Comparison of ENCODE assay signal across 20 cellular contexts in the genomic region with DNA sequence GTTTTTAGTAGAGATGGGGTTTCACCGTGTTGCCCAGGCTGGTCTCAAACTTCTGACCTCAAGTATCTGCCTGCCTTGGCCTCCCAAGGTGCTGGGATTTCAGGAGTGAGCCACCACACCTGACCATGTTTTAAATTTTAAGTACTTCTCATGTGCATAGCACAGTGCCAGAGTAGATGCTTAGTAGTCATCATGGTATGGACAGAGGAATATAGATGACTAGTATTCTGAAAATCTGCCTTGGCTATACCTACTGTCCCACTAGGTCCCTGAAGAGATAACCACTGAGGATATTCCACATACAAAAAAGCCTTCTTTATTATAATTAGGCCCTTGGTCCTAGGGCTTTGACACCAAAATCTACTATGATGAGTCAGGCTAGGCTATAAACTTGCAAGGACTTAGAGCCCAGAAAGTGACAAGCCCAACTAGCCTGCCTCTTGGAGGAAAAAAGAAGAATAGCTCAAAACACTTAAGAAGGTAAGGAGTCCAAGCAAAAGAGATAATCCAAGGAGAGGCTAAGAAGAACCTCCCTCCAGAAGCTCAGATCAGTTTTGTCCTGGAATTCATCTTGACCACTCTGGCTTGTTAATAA. TPM values are rescaled to one million over a fixed set of nuclear protein-coding genes. Genes with fewer than 3 reads are reported as not detected.
A peak's percentile ranks its signal among the peaks of the same experiment; 100 is the strongest.
DNase-seq lines count a peak whose midpoint lies in the region; ATAC-seq and TF ChIP-seq lines count a peak whose summit lies in the region.
"Had no signal": no experiment of that assay in that cellular context is flagged by ENCODE, and none has a peak within 500 bp of the region (broad histone marks: within the 10 kb centered on the region; RNA-seq: fewer than 3 reads in every experiment).

No MANE protein-coding gene starts in this region.

- peak overlapping the region; percentile 78 for H3K27ac Mint-ChIP-seq in activated T-cell treated with anti-CD3 and anti-CD28 coated beads, Interleukin-2, amount 50 U/mL, for 24 hours
- no peak overlapping the region for H3K27ac Mint-ChIP-seq in HFFc6
- H3K27ac Mint-ChIP-seq in activated naive CD4-positive, alpha-beta T cell treated with anti-CD3 and anti-CD28 coated beads, Interleukin-2, amount 50 U/mL, for 72 hours, result peak overlapping the region; percentile 37 to 60
- H3K27ac Mint-ChIP-seq in progenitor cell of endocrine pancreas, result peak overlapping the region; percentile 42

- peaks cover 60% of the 10 kb centered on the region for H3K4me1 Mint-ChIP-seq in activated T-cell treated with anti-CD3 and anti-CD28 coated beads, Interleukin-2, amount 50 U/mL, for 24 hours (ENCODE audit: low read depth)
- H3K4me1 Mint-ChIP-seq in HFFc6 (ENCODE audit: low read depth), result peaks cover 41% of the 10 kb centered on the region
- H3K4me1 Mint-ChIP-seq in progenitor cell of endocrine pancreas (ENCODE audit: low read depth), result no peaks in the 10 kb centered on the region
- H3K4me1 Mint-ChIP-seq: endodermal cell had no signal

- TF ChIP-seq CTCF in HFFc6 (IDR thresholded peaks at IDR 0.05) (no peak), progenitor cell of endocrine pancreas (IDR thresholded peaks at IDR 0.05; ENCODE audit: unreplicated experiment) (no peak), esophagus muscularis mucosa (IDR thresholded peaks at IDR 0.05) (no peak)

- H3K4me1 ChIP-seq in esophagus muscularis mucosa, result peaks cover 0 to 31% (median 14%) of the 10 kb centered on the region in 4 donors
- H3K4me1 ChIP-seq: upper lobe of right lung had no signal

- H3K4me3 Mint-ChIP-seq in activated T-cell treated with anti-CD3 and anti-CD28 coated beads, Interleukin-2, amount 50 U/mL, for 24 hours, result no peak overlapping the region
- H3K4me3 Mint-ChIP-seq in HFFc6 (no peak overlapping the region), progenitor cell of endocrine pancreas (ENCODE audit: low read depth) (no peak overlapping the region)
- H3K4me3 Mint-ChIP-seq: endodermal cell; stimulated activated naive CD8-positive, alpha-beta T cell treated with anti-CD3 and anti-CD28 coated beads, Interleukin-15, Interleukin-2, amounts not matched to agents 100 ng/mL and 50 ng/mL, for 24 hours had no signal

- no peak for TF ChIP-seq EP300 in esophagus muscularis mucosa (IDR thresholded peaks at IDR 0.05)

- intact Hi-C loops in esophagus muscularis mucosa (cut with DNase I), result no loop called here

- no peak overlapping the region for H3K4me3 ChIP-seq in esophagus muscularis mucosa
- H3K4me3 ChIP-seq: upper lobe of right lung had no signal

- H3K9me3 Mint-ChIP-seq in activated T-cell treated with anti-CD3 and anti-CD28 coated beads, Interleukin-2, amount 50 U/mL, for 24 hours, result no peaks in the 10 kb centered on the region
- H3K9me3 Mint-ChIP-seq in HFFc6 (no peaks in the 10 kb centered on the region), progenitor cell of endocrine pancreas (ENCODE audit: low read depth) (peaks cover 3% of the 10 kb centered on the region)
- H3K9me3 Mint-ChIP-seq in activated naive CD4-positive, alpha-beta T cell treated with anti-CD3 and anti-CD28 coated beads, Interleukin-2, amount 50 U/mL, for 72 hours, result no peaks in the 10 kb centered on the region
- H3K9me3 Mint-ChIP-seq: endodermal cell; stimulated activated naive CD8-positive, alpha-beta T cell treated with anti-CD3 and anti-CD28 coated beads, Interleukin-15, Interleukin-2, amounts not matched to agents 100 ng/mL and 50 ng/mL, for 24 hours had no signal

- H3K27ac ChIP-seq in esophagus muscularis mucosa (replicated peaks in 1 of 4), result no peak overlapping the region
- H3K27ac ChIP-seq: C4-2B, upper lobe of right lung had no signal

- H3K27me3 ChIP-seq in esophagus muscularis mucosa, result no peaks in the 10 kb centered on the region
- H3K27me3 ChIP-seq: upper lobe of right lung had no signal

- no peak for TF ChIP-seq POLR2A in esophagus muscularis mucosa (IDR thresholded peaks at IDR 0.05; ENCODE audit: low read depth)

- DNase-seq in activated T-cell treated with anti-CD3 and anti-CD28 coated beads, Interleukin-2, amount 50 U/mL, for 24 hours, result no peak
- no peak for DNase-seq in activated T-cell treated with anti-CD3 and anti-CD28 coated beads, Interleukin-2, amount 50 U/mL, for 48 hours
- DNase-seq in HFFc6, result peak; percentile 27
- DNase-seq in activated naive CD4-positive, alpha-beta T cell treated with anti-CD3 and anti-CD28 coated beads, Interleukin-2, amount 50 U/mL, for 72 hours (ENCODE audit: low spot score in 2 of 2), result no peak
- DNase-seq in progenitor cell of endocrine pancreas (ENCODE audit: low spot score, unreplicated experiment), result no peak
- no peak for DNase-seq in activated CD4-positive, CD25-positive, alpha-beta regulatory T cell (lab: John Stamatoyannopoulos, UW)
- no peak for DNase-seq in esophagus muscularis mucosa (ENCODE audit: extremely low spot score)
- DNase-seq in HT-29 (ENCODE audit: low spot score), result no peak
- DNase-seq: DMS79 treated with DMSO at 0.1 percent for 48 hours, endodermal cell, HCEC 1CT, hippocampal formation, midbrain, NCI-H1694 treated with DMSO at 0.1 percent for 48 hours, NCI-H345, right cardiac atrium, T-helper 1 cell, upper lobe of right lung had no signal

- WGBS in esophagus muscularis mucosa, result 100% methylated on average over 1 of the region's 1 CpG

- peaks cover 0 to 52% (median 18%) of the 10 kb centered on the region in 4 donors for H3K36me3 ChIP-seq in esophagus muscularis mucosa

- H3K27me3 Mint-ChIP-seq in activated T-cell treated with anti-CD3 and anti-CD28 coated beads, Interleukin-2, amount 50 U/mL, for 24 hours, result no peaks in the 10 kb centered on the region
- H3K27me3 Mint-ChIP-seq in HFFc6 (ENCODE audit: insufficient read depth) (no peaks in the 10 kb centered on the region), progenitor cell of endocrine pancreas (no peaks in the 10 kb centered on the region)
- H3K27me3 Mint-ChIP-seq: stimulated activated naive CD8-positive, alpha-beta T cell treated with anti-CD3 and anti-CD28 coated beads, Interleukin-15, Interleukin-2, amounts not matched to agents 100 ng/mL and 50 ng/mL, for 24 hours had no signal

- ATAC-seq in activated naive CD4-positive, alpha-beta T cell treated with anti-CD3 and anti-CD28 coated beads, Interleukin-2, amount 50 U/mL, for 72 hours, result peak; percentile 43 to 59
- ATAC-seq: right cardiac atrium, upper lobe of right lung had no signal

- peaks cover 95% of the 10 kb centered on the region for H3K36me3 Mint-ChIP-seq in activated T-cell treated with anti-CD3 and anti-CD28 coated beads, Interleukin-2, amount 50 U/mL, for 24 hours (ENCODE audit: low read depth)
- H3K36me3 Mint-ChIP-seq in HFFc6 (ENCODE audit: low read depth) (peaks cover 32% of the 10 kb centered on the region), progenitor cell of endocrine pancreas (ENCODE audit: insufficient read depth) (peaks cover 26% of the 10 kb centered on the region)
- peaks cover 10 to 40% of the 10 kb centered on the region in 2 donors for H3K36me3 Mint-ChIP-seq in activated naive CD4-positive, alpha-beta T cell treated with anti-CD3 and anti-CD28 coated beads, Interleukin-2, amount 50 U/mL, for 72 hours

- H3K9me3 ChIP-seq in esophagus muscularis mucosa, result no peaks in the 10 kb centered on the region
- H3K9me3 ChIP-seq: upper lobe of right lung had no signal

RNA-seq across cellular contexts. Expression of a gene that starts 34.0 kb away (rescaled TPM):
- total RNA-seq in HFFc6 (2021; fragmentation: NEBNext Ultra II Directional; extraction: Animal tissue kit (Norgen Biotek cat#: 25700)), result 10 to 100 TPM; 55.1 to 74.4 (median 66.1) TPM
- total RNA-seq in activated naive CD4-positive, alpha-beta T cell treated with anti-CD3 and anti-CD28 coated beads, Interleukin-2, amount 50 U/mL, for 72 hours, result 100 to 1,000 TPM; 136 to 143 TPM
- total RNA-seq in progenitor cell of endocrine pancreas (90.9 and 94.7 TPM in 2 replicates), esophagus muscularis mucosa (10 to 100 TPM; 56.0 to 63.7 (median 58.3) TPM)
- total RNA-seq in HT-29 (2014; rRNA removed; shearing (Covaris generic)), result 178 and 201 TPM in 2 replicates

RNA-seq across cellular contexts. Expression of a gene that starts 52.6 kb away (rescaled TPM):
- total RNA-seq in HFFc6 (2021; fragmentation: NEBNext Ultra II Directional; extraction: Animal tissue kit (Norgen Biotek cat#: 25700)), result 10 to 100 TPM in 5 of 6 experiments, 1 to 10 TPM in 1; 9.5 to 17.5 (median 14.0) TPM
- 10 to 100 TPM in 1 of 2 donors, 1 to 10 TPM in 1; 6.8 to 11.5 TPM for total RNA-seq in activated naive CD4-positive, alpha-beta T cell treated with anti-CD3 and anti-CD28 coated beads, Interleukin-2, amount 50 U/mL, for 72 hours
- 17.9 and 18.6 TPM in 2 replicates for total RNA-seq in progenitor cell of endocrine pancreas
- 10 to 100 TPM; 17.4 to 26.4 (median 19.7) TPM for total RNA-seq in esophagus muscularis mucosa
- 16.5 and 19.4 TPM in 2 replicates for total RNA-seq in HT-29 (2014; rRNA removed; shearing (Covaris generic))
